ENCODE assay signal across 1 cellular context in genomic region chr11:32895471-32895870, GRCh38.
TF ChIP-seq lines count a peak whose summit lies in the region.

No MANE protein-coding gene starts in this region.

TF ChIP-seq in K562, 482 proteins besides CTCF, POLR2A, EP300 and RAD21 (continued from another document):
- TF ChIP-seq ZBTB43 (CRISPR knock-in tag; IDR thresholded peaks at IDR 0.05), result no peak
- peak; percentile 67 for TF ChIP-seq PKNOX1 (IDR thresholded peaks at IDR 0.05)
- no peak for TF ChIP-seq RBM22 (IDR thresholded peaks at IDR 0.05; ENCODE audit: low read depth, low read length, poor library complexity, severe bottlenecking)
- TF ChIP-seq CEBPB (tag; IDR thresholded peaks at IDR 0.05), result peak; percentile 39
- no peak for TF ChIP-seq CEBPG (CRISPR knock-in tag; IDR thresholded peaks at IDR 0.05)
- TF ChIP-seq CEBPG (tag; conservative IDR thresholded peaks at IDR 0.05 in 1 of 2, IDR thresholded peaks at IDR 0.05 in 1 of 2), result peak in 1 of 2 experiments; percentile 61; a peak in 1 of 4 replicates
- peak; percentile 22 for TF ChIP-seq MEIS2 (IDR thresholded peaks at IDR 0.05; ENCODE audit: partially characterized antibody)
- no peak for TF ChIP-seq POLR3G (IDR thresholded peaks at IDR 0.05; ENCODE audit: extremely low read depth, insufficient read length, insufficient replicate concordance)
